8 cellular contexts compared by ENCODE assay signal in genomic region chr7:37448057-37448636, GRCh38. TPM values are rescaled to one million over a fixed set of nuclear protein-coding genes. Genes with fewer than 3 reads are reported as not detected.
DNase-seq lines count a peak whose midpoint lies in the region; ATAC-seq, FAIRE-seq and TF ChIP-seq lines count a peak whose summit lies in the region.

No MANE protein-coding gene starts in this region.

- DNase-seq in NT2/D1 (ENCODE audit: low read depth, low spot score) (peak; percentile 46), body of pancreas (peak in 1 of 4 donors; percentile 15), kidney (peak; percentile 79), NCI-H345 (lab: John Stamatoyannopoulos, UW) (no peak), T1000 (lab: John Stamatoyannopoulos, UW) (no peak)
- DNase-seq in stimulated activated effector memory CD8-positive, alpha-beta T cell treated with anti-CD3 and anti-CD28 coated beads, Interleukin-12 subunit alpha, Interleukin-12 subunit beta, amount 100 ng/mL, for 72 hours (ENCODE audit: low spot score in 2 of 2) = peak in 1 of 2 donors; percentile 28

- peaks cover 7% of the 10 kb centered on the region; the same call in 1 of the 2 replicates for H3K27me3 ChIP-seq in DOHH2 (ENCODE audit: control insufficient read depth, low read length)
- peaks cover 22% of the 10 kb centered on the region for H3K27me3 ChIP-seq in NT2/D1 (ENCODE audit: insufficient read depth, insufficient read length)
- peaks cover 0 to 8% of the 10 kb centered on the region in 2 donors for H3K27me3 ChIP-seq in body of pancreas

- no peaks in the 10 kb centered on the region for H3K9me3 Mint-ChIP-seq in stimulated activated effector memory CD8-positive, alpha-beta T cell treated with anti-CD3 and anti-CD28 coated beads, Interleukin-12 subunit alpha, Interleukin-12 subunit beta, amount 100 ng/mL, for 72 hours

- no peak for FAIRE-seq in kidney (lab: Jason Lieb, UNC)

- intact Hi-C loops in body of pancreas (cut with DNase I) = no loop called here
- intact Hi-C loops in kidney (cut with DNase I) = no loop called here

- peaks cover 24% of the 10 kb centered on the region for H3K4me1 ChIP-seq in DOHH2 (ENCODE audit: control insufficient read depth, low read length)
- H3K4me1 ChIP-seq in NT2/D1 (ENCODE audit: insufficient read depth, insufficient read length) = no peaks in the 10 kb centered on the region
- H3K4me1 ChIP-seq in body of pancreas = peaks cover 19% of the 10 kb centered on the region
- H3K4me1 ChIP-seq in kidney (ENCODE audit: control insufficient read depth in 1 of 2, insufficient read depth in 1 of 2, low read depth in 1 of 2, low read length in 2 of 2) = no peaks in the 10 kb centered on the region

- H3K79me2 ChIP-seq in DOHH2 (ENCODE audit: control insufficient read depth, low read length) = peaks cover 4% of the 10 kb centered on the region

- peaks cover 43% of the 10 kb centered on the region for H3K4me1 Mint-ChIP-seq in stimulated activated effector memory CD8-positive, alpha-beta T cell treated with anti-CD3 and anti-CD28 coated beads, Interleukin-12 subunit alpha, Interleukin-12 subunit beta, amount 100 ng/mL, for 72 hours

- H3K4me3 ChIP-seq in DOHH2 (ENCODE audit: low read length) (peak overlapping the region; percentile 70), NT2/D1 (ENCODE audit: insufficient read length, low read depth) (peak overlapping the region; percentile 84), body of pancreas (peak overlapping the region; percentile 28 to 60), kidney (ENCODE audit: low read length in 2 of 2) (peak overlapping the region; percentile 34 to 48)

- 1 to 4% methylated on average over 10 to 56 of the region's 62 CpGs for WGBS in body of pancreas, 2 donors

- no peaks in the 10 kb centered on the region for H3K9me3 ChIP-seq in DOHH2 (ENCODE audit: control insufficient read depth, insufficient read depth, low read length)
- no peaks in the 10 kb centered on the region for H3K9me3 ChIP-seq in NT2/D1 (ENCODE audit: insufficient read depth, low read length)
- no peaks in the 10 kb centered on the region for H3K9me3 ChIP-seq in body of pancreas
- H3K9me3 ChIP-seq in kidney (ENCODE audit: control insufficient read depth in 1 of 2, low read length in 2 of 2) = peaks cover 0 to 2% of the 10 kb centered on the region in 2 donors

- TF ChIP-seq CTCF in DOHH2 (IDR thresholded peaks at IDR 0.05; ENCODE audit: low read depth, low read length, poor library complexity, severe bottlenecking) (no peak), body of pancreas (IDR thresholded peaks at IDR 0.05) (no peak), kidney (IDR thresholded peaks at IDR 0.05; ENCODE audit: borderline replicate concordance, extremely low read depth, insufficient read depth) (no peak)

- H3K36me3 Mint-ChIP-seq in stimulated activated effector memory CD8-positive, alpha-beta T cell treated with anti-CD3 and anti-CD28 coated beads, Interleukin-12 subunit alpha, Interleukin-12 subunit beta, amount 100 ng/mL, for 72 hours = peaks cover 19% of the 10 kb centered on the region

- H3K27ac Mint-ChIP-seq in stimulated activated effector memory CD8-positive, alpha-beta T cell treated with anti-CD3 and anti-CD28 coated beads, Interleukin-12 subunit alpha, Interleukin-12 subunit beta, amount 100 ng/mL, for 72 hours = peak overlapping the region; percentile 98

- H4K20me1 ChIP-seq in DOHH2 (ENCODE audit: control insufficient read depth, insufficient read depth, low read depth, low read length) = no peaks in the 10 kb centered on the region; the same call in 1 of the 2 replicates

- TF ChIP-seq POLR2A in body of pancreas (IDR thresholded peaks at IDR 0.05) = no peak

- peak overlapping the region; percentile 98 for H3K4me3 Mint-ChIP-seq in stimulated activated effector memory CD8-positive, alpha-beta T cell treated with anti-CD3 and anti-CD28 coated beads, Interleukin-12 subunit alpha, Interleukin-12 subunit beta, amount 100 ng/mL, for 72 hours

- peaks cover 22% of the 10 kb centered on the region for H3F3A ChIP-seq in DOHH2 (ENCODE audit: control insufficient read depth, insufficient read depth)

- H3K27ac ChIP-seq in DOHH2 (ENCODE audit: low read depth, low read length) (peak overlapping the region; percentile 83), body of pancreas (peak overlapping the region; percentile 16 to 80 (median 38)), kidney (ENCODE audit: low read depth in 2 of 2, low read length in 2 of 2) (peak overlapping the region; percentile 60)

- ATAC-seq in GM21619 (IDR thresholded peaks at IDR 0.05; ENCODE audit: unreplicated experiment) = peak; percentile 23
- ATAC-seq in body of pancreas = peak; percentile 27
- ATAC-seq in stimulated activated effector memory CD8-positive, alpha-beta T cell treated with anti-CD3 and anti-CD28 coated beads, Interleukin-12 subunit alpha, Interleukin-12 subunit beta, amount 100 ng/mL, for 72 hours = peak; percentile 44

- H3K9me2 ChIP-seq in DOHH2 (replicated peaks; ENCODE audit: control insufficient read depth, low read length) = no peaks in the 10 kb centered on the region

- peak overlapping the region; percentile 90 for H3K9ac ChIP-seq in NT2/D1 (ENCODE audit: insufficient read length, low read depth)
- H3K9ac ChIP-seq in kidney (ENCODE audit: low read length in 2 of 2) = peak overlapping the region in 1 of 2 donors; percentile 23

- H3K36me3 ChIP-seq in DOHH2 (ENCODE audit: control insufficient read depth, low read length) (no peaks in the 10 kb centered on the region), NT2/D1 (ENCODE audit: insufficient read depth, insufficient read length, low read length) (no peaks in the 10 kb centered on the region), body of pancreas (replicated peaks in 1 of 2; ENCODE audit: insufficient read depth in 1 of 2, low read depth in 2 of 2) (no peaks in the 10 kb centered on the region), kidney (ENCODE audit: control insufficient read depth in 1 of 2, insufficient read depth in 2 of 2, low read length in 2 of 2) (no peaks in the 10 kb centered on the region)

- H3K4me2 ChIP-seq in DOHH2 (ENCODE audit: low read length) = peak overlapping the region; percentile 79

RNA-seq across cellular contexts. Expression of gene ELMO1, which starts 0.5 kb away (rescaled TPM):
- total RNA-seq in body of pancreas = 10 to 100 TPM; 10.9 to 56.0 TPM
- total RNA-seq in kidney = 35.4 TPM
- polyA plus RNA-seq in kidney (ENCODE audit: insufficient read depth, low read depth, low replicate concordance) = 6.0 TPM

Comparison
In these comparisons a context has a peak if more than half of its experiments do, and no peak if none do; other contexts are left out.
1. DNase-seq: peak in NT2/D1 (single experiment) and kidney (single experiment); none in NCI-H345 (single experiment) and T1000 (single experiment).
2. Peak in every context shown above with its lines, with median percentiles within 50 percentile points of each other: H3K27ac ChIP-seq, H3K4me3 ChIP-seq and ATAC-seq.